ENCODE assay signal across 3 cellular contexts in the genomic region with DNA sequence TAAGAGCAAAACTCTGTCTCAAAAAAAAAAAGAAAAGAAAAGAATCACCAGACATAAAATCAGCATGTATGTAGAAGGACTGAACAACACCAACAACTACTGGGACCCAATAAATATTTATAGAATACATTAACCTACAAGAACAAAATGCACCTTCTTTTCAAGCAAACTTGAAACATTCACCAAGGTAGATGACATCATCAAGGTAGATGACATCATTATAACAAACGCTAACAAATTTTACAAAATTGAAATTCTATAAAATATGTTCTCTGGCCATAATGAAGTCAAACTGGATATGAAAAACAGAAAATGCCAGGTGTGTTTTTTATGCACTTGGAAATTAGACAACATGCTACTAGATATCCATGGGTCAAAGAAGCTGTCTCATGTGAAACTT.
TF ChIP-seq lines count a peak whose summit lies in the region.

No MANE protein-coding gene starts in this region.

TF ChIP-seq in HepG2, 621 proteins besides CTCF, POLR2A, EP300 and RAD21:
- TF ChIP-seq ZNF280B (CRISPR knock-in tag; IDR thresholded peaks at IDR 0.05; ENCODE audit: borderline replicate concordance) (no peak), MAX (IDR thresholded peaks at IDR 0.05) (no peak), CREB1 (IDR thresholded peaks at IDR 0.05) (peak; percentile 72), CREB1 (CRISPR knock-in tag; IDR thresholded peaks at IDR 0.05) (no peak), MAFK (conservative IDR thresholded peaks at IDR 0.05 in 1 of 2, IDR thresholded peaks at IDR 0.05 in 1 of 2; ENCODE audit: low read length in 2 of 2) (no peak), ZFY (CRISPR knock-in tag; IDR thresholded peaks at IDR 0.05) (no peak), ATF7 (IDR thresholded peaks at IDR 0.05) (peak; percentile 97), ATF7 (CRISPR knock-in tag; IDR thresholded peaks at IDR 0.05) (no peak)
TF ChIP-seq in HepG2: peak in this region for 2.

TF ChIP-seq in K562, 482 proteins besides CTCF, POLR2A, EP300 and RAD21:
- TF ChIP-seq ZNF175 (CRISPR knock-in tag; IDR thresholded peaks at IDR 0.05; ENCODE audit: low read depth) (no peak), ATF3 (IDR thresholded peaks at IDR 0.05) (peak; percentile 34; the same call in 1 of the 2 replicates), ATF3 (CRISPR knock-in tag; conservative IDR thresholded peaks at IDR 0.05) (no peak), SP1 (CRISPR knock-in tag; IDR thresholded peaks at IDR 0.05) (no peak), ZNF146 (CRISPR knock-in tag; IDR thresholded peaks at IDR 0.05; ENCODE audit: unreplicated experiment) (no peak), ZFP30 (CRISPR knock-in tag; IDR thresholded peaks at IDR 0.05; ENCODE audit: borderline replicate concordance) (no peak), ZNF165 (CRISPR knock-in tag; IDR thresholded peaks at IDR 0.05; ENCODE audit: borderline replicate concordance) (no peak), ETS2 (tag; IDR thresholded peaks at IDR 0.05; ENCODE audit: borderline replicate concordance, poor library complexity, severe bottlenecking) (no peak), PCBP1 (IDR thresholded peaks at IDR 0.05; ENCODE audit: low read depth, low read length, poor library complexity, severe bottlenecking) (no peak)

TF ChIP-seq in endothelial cell of umbilical vein, 7 proteins besides CTCF, POLR2A, EP300 and RAD21:
- TF ChIP-seq JUN (IDR thresholded peaks at IDR 0.05; ENCODE audit: borderline replicate concordance, insufficient read depth, insufficient read length, low read depth) (peak; percentile 19), FOS (IDR thresholded peaks at IDR 0.05; ENCODE audit: borderline replicate concordance, insufficient read depth, low read length) (no peak)
